Comparison of ENCODE assay signal across 9 cellular contexts in genomic region chr11:87878373-87878779, GRCh38.
A peak's percentile ranks its signal among the peaks of the same experiment; 100 is the strongest.
DNase-seq lines count a peak whose midpoint lies in the region; ATAC-seq, FAIRE-seq and TF ChIP-seq lines count a peak whose summit lies in the region.
"Had no signal": no experiment of that assay in that cellular context is flagged by ENCODE, and none has a peak within 500 bp of the region (broad histone marks: within the 10 kb centered on the region; RNA-seq: fewer than 3 reads in every experiment).

No MANE protein-coding gene starts in this region.

- H3K9me3 Mint-ChIP-seq in neural crest cell, result no peaks in the 10 kb centered on the region

- no peak overlapping the region for H3K27ac Mint-ChIP-seq in neural crest cell (ENCODE audit: unreplicated experiment)

- H3K4me1 Mint-ChIP-seq in neural crest cell, result no peaks in the 10 kb centered on the region

- no peaks in the 10 kb centered on the region for H3K36me3 Mint-ChIP-seq in neural crest cell (ENCODE audit: low read depth)

- H3K36me3 ChIP-seq in esophagus squamous epithelium, result no peaks in the 10 kb centered on the region

- no peak overlapping the region for H3K27ac ChIP-seq in esophagus squamous epithelium

- H3K4me1 ChIP-seq in esophagus squamous epithelium, result no peaks in the 10 kb centered on the region

- FAIRE-seq in frontal cortex (lab: Jason Lieb, UNC), result no peak

- TF ChIP-seq CTCF in choroid plexus epithelial cell (conservative IDR thresholded peaks at IDR 0.05; ENCODE audit: low read depth, low read length) (peak; percentile 74), neural crest cell (conservative IDR thresholded peaks at IDR 0.05) (peak; percentile 64), esophagus squamous epithelium (IDR thresholded peaks at IDR 0.05) (peak in 2 of 6 experiments; percentile 16 to 53)

- no peaks in the 10 kb centered on the region for H3K27me3 ChIP-seq in esophagus squamous epithelium

- DNase-seq in GM04503 (ENCODE audit: low read depth), result peak; percentile 13
- peak; percentile 36 for DNase-seq in NCI-H1105 (lab: John Stamatoyannopoulos, UW)
- peak; percentile 76 for DNase-seq in choroid plexus epithelial cell (ENCODE audit: low read depth)
- DNase-seq in neural crest cell (ENCODE audit: low read depth, low spot score), result peak; percentile 2
- no peak for DNase-seq in A172 (ENCODE audit: low spot score)
- no peak for DNase-seq in frontal cortex (ENCODE audit: low spot score in 2 of 2)
- no peak for DNase-seq in esophagus squamous epithelium (lab: John Stamatoyannopoulos, UW)

- 28 to 37% methylated on average over 2 of the region's 2 CpGs for WGBS in esophagus squamous epithelium, 2 donors

- H3K4me3 ChIP-seq in choroid plexus epithelial cell (ENCODE audit: low read depth, low read length) (no peak overlapping the region), esophagus squamous epithelium (no peak overlapping the region)
- H3K4me3 ChIP-seq: lung had no signal

- intact Hi-C loops in esophagus squamous epithelium (cut with DNase I), result no loop called here

- H3K4me3 Mint-ChIP-seq in neural crest cell, result no peak overlapping the region

- no peaks in the 10 kb centered on the region for H3K9me3 ChIP-seq in esophagus squamous epithelium

- no peak for TF ChIP-seq POLR2A in esophagus squamous epithelium (IDR thresholded peaks at IDR 0.05)

- H3K27me3 Mint-ChIP-seq in neural crest cell (ENCODE audit: low read depth), result no peaks in the 10 kb centered on the region

- no peak for ATAC-seq in GM19023 (IDR thresholded peaks at IDR 0.05; ENCODE audit: unreplicated experiment)

Comparison
In these comparisons a context has a peak if more than half of its experiments do, and no peak if none do; other contexts are left out.
1. DNase-seq: peak in GM04503 (single experiment), NCI-H1105 (single experiment), choroid plexus epithelial cell (single experiment) and neural crest cell (single experiment); none in A172 (single experiment), frontal cortex (0 of 2) and esophagus squamous epithelium (single experiment).